8 cellular contexts compared by ENCODE assay signal in genomic region chr17:4375039-4375748, GRCh38.
DNase-seq lines count a peak whose midpoint lies in the region; ATAC-seq lines count a peak whose summit lies in the region.

No MANE protein-coding gene starts in this region.

- peak; percentile 15 for DNase-seq in NK-92 treated with Interleukin-12 subunit alpha and Interleukin-12 subunit beta, amount 100 ng/mL, for 24 hours (lab: John Stamatoyannopoulos, UW)
- DNase-seq in NK-92 (lab: John Stamatoyannopoulos, UW; ENCODE audit: unreplicated experiment) (no peak), NCI-H187 (lab: John Stamatoyannopoulos, UW) (no peak), NCI-H82 (lab: John Stamatoyannopoulos, UW) (no peak), retina (no peak)
- DNase-seq in activated CD8-positive, alpha-beta memory T cell treated with anti-CD3 and anti-CD28 coated beads, Interleukin-2, amount 50 U/mL, for 48 hours = peak; percentile 77
- peak; percentile 24 for DNase-seq in stimulated activated CD8-positive, alpha-beta memory T cell treated with anti-CD3 and anti-CD28 coated beads, Interleukin-12 subunit alpha, Interleukin-12 subunit beta, amount 100 ng/mL, for 24 hours (ENCODE audit: extremely low read depth)

- peak; percentile 72 for ATAC-seq in HG03135 (IDR thresholded peaks at IDR 0.05; ENCODE audit: unreplicated experiment)

Comparison
In these comparisons a context has a peak if more than half of its experiments do, and no peak if none do; other contexts are left out.
1. DNase-seq: peak in NK-92 treated with Interleukin-12 subunit alpha and Interleukin-12 subunit beta, amount 100 ng/mL, for 24 hours (single experiment), activated CD8-positive, alpha-beta memory T cell treated with anti-CD3 and anti-CD28 coated beads, Interleukin-2, amount 50 U/mL, for 48 hours (single experiment) and stimulated activated CD8-positive, alpha-beta memory T cell treated with anti-CD3 and anti-CD28 coated beads, Interleukin-12 subunit alpha, Interleukin-12 subunit beta, amount 100 ng/mL, for 24 hours (single experiment); none in NK-92 (single experiment), NCI-H187 (0 of 2), NCI-H82 (single experiment) and retina (single experiment).